ENCODE assay signal across 11 cellular contexts in genomic region chr15:81294501-81294850, GRCh38. TPM values are rescaled to one million over a fixed set of nuclear protein-coding genes. Genes with fewer than 3 reads are reported as not detected.
DNase-seq lines count a peak whose midpoint lies in the region; ATAC-seq and TF ChIP-seq lines count a peak whose summit lies in the region.
"Had no signal": no experiment of that assay in that cellular context is flagged by ENCODE, and none has a peak within 500 bp of the region (broad histone marks: within the 10 kb centered on the region; RNA-seq: fewer than 3 reads in every experiment).

No MANE protein-coding gene starts in this region.

- ATAC-seq in GM18909 (IDR thresholded peaks at IDR 0.05; ENCODE audit: poor library complexity, unreplicated experiment) (peak; percentile 11), lower lobe of right lung (peak; percentile 8 to 18), foreskin keratinocyte (no peak), GM21786 (IDR thresholded peaks at IDR 0.05; ENCODE audit: unreplicated experiment) (no peak)
- ATAC-seq: gastroesophageal sphincter had no signal

- H3K36me3 ChIP-seq in BLaER1 treated with 17β-estradiol and CSF1 and Interleukin-3, amounts not matched to agents 10 nM and 100 nM, result peaks cover 0 to 14% (median 4%) of the 10 kb centered on the region in 11 experiments; a peak in 8 of 22 replicates
- peaks cover 56% of the 10 kb centered on the region for H3K36me3 ChIP-seq in lower lobe of right lung
- H3K36me3 ChIP-seq: SJCRH30 had no signal

- H3K4me3 ChIP-seq in BLaER1 treated with 17β-estradiol and CSF1 and Interleukin-3, amounts not matched to agents 10 nM and 100 nM, result peak overlapping the region in 9 of 10 experiments; percentile 35 to 70 (median 50); a peak in 17 of 20 replicates
- H3K4me3 ChIP-seq in lower lobe of right lung, result no peak overlapping the region
- H3K4me3 ChIP-seq: gastroesophageal sphincter, SJCRH30 had no signal

- H3K4me2 ChIP-seq in BLaER1 treated with 17β-estradiol and CSF1 and Interleukin-3, amounts not matched to agents 10 nM and 100 nM, result peak overlapping the region; percentile 90 to 100 (median 98)

- H3K4me3 Mint-ChIP-seq in T-helper 2 cell treated with Interferon-gamma antibody and Interleukin-4, amounts not matched to agents 5 μg/mL and 100 μg/mL, for 36 hours, result peak overlapping the region; percentile 97

- H3K27me3 ChIP-seq in BLaER1 treated with 17β-estradiol and CSF1 and Interleukin-3, amounts not matched to agents 10 nM and 100 nM, result no peaks in the 10 kb centered on the region
- H3K27me3 ChIP-seq in lower lobe of right lung (ENCODE audit: low read depth) (no peaks in the 10 kb centered on the region), foreskin keratinocyte (no peaks in the 10 kb centered on the region)
- H3K27me3 ChIP-seq: gastroesophageal sphincter had no signal

- peak overlapping the region; percentile 32 to 98 (median 92); a peak in 21 of 22 replicates for H3K27ac ChIP-seq in BLaER1 treated with 17β-estradiol and CSF1 and Interleukin-3, amounts not matched to agents 10 nM and 100 nM
- H3K27ac ChIP-seq in lower lobe of right lung (peak overlapping the region; percentile 77), foreskin keratinocyte (no peak overlapping the region)
- H3K27ac ChIP-seq: SJCRH30 had no signal

- no peaks in the 10 kb centered on the region for H3K9me3 Mint-ChIP-seq in T-helper 2 cell treated with Interferon-gamma antibody and Interleukin-4, amounts not matched to agents 5 μg/mL and 100 μg/mL, for 36 hours

- TF ChIP-seq CTCF in lower lobe of right lung (IDR thresholded peaks at IDR 0.05), result peak; percentile 16
- TF ChIP-seq CTCF in foreskin keratinocyte (conservative IDR thresholded peaks at IDR 0.05), result no peak

- no peaks in the 10 kb centered on the region for H3K27me3 Mint-ChIP-seq in T-helper 2 cell treated with Interferon-gamma antibody and Interleukin-4, amounts not matched to agents 5 μg/mL and 100 μg/mL, for 36 hours (ENCODE audit: low read depth)

- peak overlapping the region in 10 of 11 experiments; percentile 39 to 87 (median 82); a peak in 20 of 22 replicates for H3K9ac ChIP-seq in BLaER1 treated with 17β-estradiol and CSF1 and Interleukin-3, amounts not matched to agents 10 nM and 100 nM

- intact Hi-C loops in lower lobe of right lung (cut with DNase I), result no loop called here

- peaks cover 74 to 95% (median 84%) of the 10 kb centered on the region in 10 experiments for H3K4me1 ChIP-seq in BLaER1 treated with 17β-estradiol and CSF1 and Interleukin-3, amounts not matched to agents 10 nM and 100 nM
- H3K4me1 ChIP-seq in lower lobe of right lung (peaks cover 57% of the 10 kb centered on the region), foreskin keratinocyte (peaks cover 9% of the 10 kb centered on the region)

- H3K4me1 Mint-ChIP-seq in T-helper 2 cell treated with Interferon-gamma antibody and Interleukin-4, amounts not matched to agents 5 μg/mL and 100 μg/mL, for 36 hours (ENCODE audit: low read depth), result peaks cover 51% of the 10 kb centered on the region

- no peaks in the 10 kb centered on the region for H3K9me3 ChIP-seq in BLaER1 treated with 17β-estradiol and CSF1 and Interleukin-3, amounts not matched to agents 10 nM and 100 nM (replicated peaks in 1 of 11)
- no peaks in the 10 kb centered on the region for H3K9me3 ChIP-seq in lower lobe of right lung
- H3K9me3 ChIP-seq: gastroesophageal sphincter, SJCRH30 had no signal

- no peak for DNase-seq in T-helper 2 cell treated with Interferon-gamma antibody and Interleukin-4, amounts not matched to agents 5 μg/mL and 100 μg/mL, for 36 hours (ENCODE audit: low spot score)
- DNase-seq in lower lobe of right lung (no peak), NCI-H2171 treated with DMSO at 0.1 percent for 48 hours (lab: John Stamatoyannopoulos, UW) (no peak), foreskin keratinocyte (no peak), MV-4-11 (lab: John Stamatoyannopoulos, UW) (no peak)
- DNase-seq: EL had no signal

- H4K20me1 ChIP-seq in BLaER1 treated with 17β-estradiol and CSF1 and Interleukin-3, amounts not matched to agents 10 nM and 100 nM, result peaks cover 0 to 5% (median 0%) of the 10 kb centered on the region in 11 experiments; a peak in 5 of 22 replicates

- H3K27ac Mint-ChIP-seq in T-helper 2 cell treated with Interferon-gamma antibody and Interleukin-4, amounts not matched to agents 5 μg/mL and 100 μg/mL, for 36 hours, result peak overlapping the region; percentile 97

- H3K36me3 Mint-ChIP-seq in T-helper 2 cell treated with Interferon-gamma antibody and Interleukin-4, amounts not matched to agents 5 μg/mL and 100 μg/mL, for 36 hours (ENCODE audit: low read depth), result peaks cover 32% of the 10 kb centered on the region

RNA-seq across cellular contexts. Expression of gene STARD5, which starts 29.5 kb away (rescaled TPM):
- 5.2 TPM for total RNA-seq in lower lobe of right lung
- total RNA-seq in foreskin keratinocyte, result 20.6 and 20.8 TPM in 2 replicates
- 26.6 and 27.6 TPM in 2 replicates for polyA plus RNA-seq in foreskin keratinocyte

Comparison
In these comparisons a context has a peak if more than half of its experiments do, and no peak if none do; other contexts are left out.
1. ATAC-seq: peak in GM18909 (single experiment) and lower lobe of right lung (2 of 2); none in foreskin keratinocyte (single experiment) and GM21786 (single experiment).